Comparison of ENCODE assay signal across 1 cellular context in the genomic region with DNA sequence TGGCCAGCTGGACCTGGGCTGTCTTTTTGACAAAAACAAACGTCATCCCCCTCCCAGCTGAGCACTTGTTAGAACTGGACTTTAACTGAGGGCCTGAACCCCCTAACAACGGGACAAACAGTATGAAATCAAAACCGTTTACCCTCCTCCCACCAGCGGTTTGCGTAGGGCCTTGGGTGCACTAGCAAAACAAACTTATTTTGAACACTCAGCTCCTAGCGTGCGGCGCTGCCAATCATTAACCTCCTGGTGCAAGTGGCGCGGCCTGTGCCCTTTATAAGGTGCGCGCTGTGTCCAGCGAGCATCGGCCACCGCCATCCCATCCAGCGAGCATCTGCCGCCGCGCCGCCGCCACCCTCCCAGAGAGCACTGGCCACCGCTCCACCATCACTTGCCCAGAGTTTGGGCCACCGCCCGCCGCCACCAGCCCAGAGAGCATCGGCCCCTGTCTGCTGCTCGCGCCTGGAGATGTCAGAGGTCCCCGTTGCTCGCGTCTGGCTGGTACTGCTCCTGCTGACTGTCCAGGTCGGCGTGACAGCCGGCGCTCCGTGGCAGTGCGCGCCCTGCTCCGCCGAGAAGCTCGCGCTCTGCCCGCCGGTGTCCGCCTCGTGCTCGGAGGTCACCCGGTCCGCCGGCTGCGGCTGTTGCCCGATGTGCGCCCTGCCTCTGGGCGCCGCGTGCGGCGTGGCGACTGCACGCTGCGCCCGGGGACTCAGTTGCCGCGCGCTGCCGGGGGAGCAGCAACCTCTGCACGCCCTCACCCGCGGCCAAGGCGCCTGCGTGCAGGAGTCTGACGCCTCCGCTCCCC.
A peak's percentile ranks its signal among the peaks of the same experiment; 100 is the strongest.
TF ChIP-seq lines count a peak whose summit lies in the region.

A gene (plus strand): TSS at position 304 of the 808 bp plus-strand sequence. CDS start 165 bp downstream, at position 469.

TF ChIP-seq in HepG2, 621 proteins besides CTCF, POLR2A, EP300 and RAD21 (continued from another document and continues in another):
- TF ChIP-seq, protein P1, sequence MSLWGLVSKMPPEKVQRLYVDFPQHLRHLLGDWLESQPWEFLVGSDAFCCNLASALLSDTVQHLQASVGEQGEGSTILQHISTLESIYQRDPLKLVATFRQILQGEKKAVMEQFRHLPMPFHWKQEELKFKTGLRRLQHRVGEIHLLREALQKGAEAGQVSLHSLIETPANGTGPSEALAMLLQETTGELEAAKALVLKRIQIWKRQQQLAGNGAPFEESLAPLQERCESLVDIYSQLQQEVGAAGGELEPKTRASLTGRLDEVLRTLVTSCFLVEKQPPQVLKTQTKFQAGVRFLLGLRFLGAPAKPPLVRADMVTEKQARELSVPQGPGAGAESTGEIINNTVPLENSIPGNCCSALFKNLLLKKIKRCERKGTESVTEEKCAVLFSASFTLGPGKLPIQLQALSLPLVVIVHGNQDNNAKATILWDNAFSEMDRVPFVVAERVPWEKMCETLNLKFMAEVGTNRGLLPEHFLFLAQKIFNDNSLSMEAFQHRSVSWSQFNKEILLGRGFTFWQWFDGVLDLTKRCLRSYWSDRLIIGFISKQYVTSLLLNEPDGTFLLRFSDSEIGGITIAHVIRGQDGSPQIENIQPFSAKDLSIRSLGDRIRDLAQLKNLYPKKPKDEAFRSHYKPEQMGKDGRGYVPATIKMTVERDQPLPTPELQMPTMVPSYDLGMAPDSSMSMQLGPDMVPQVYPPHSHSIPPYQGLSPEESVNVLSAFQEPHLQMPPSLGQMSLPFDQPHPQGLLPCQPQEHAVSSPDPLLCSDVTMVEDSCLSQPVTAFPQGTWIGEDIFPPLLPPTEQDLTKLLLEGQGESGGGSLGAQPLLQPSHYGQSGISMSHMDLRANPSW (CRISPR knock-in tag; IDR thresholded peaks at IDR 0.05; ENCODE audit: borderline replicate concordance), result peak; percentile 18; the same call in 1 of the 2 replicates
- TF ChIP-seq, protein P2, sequence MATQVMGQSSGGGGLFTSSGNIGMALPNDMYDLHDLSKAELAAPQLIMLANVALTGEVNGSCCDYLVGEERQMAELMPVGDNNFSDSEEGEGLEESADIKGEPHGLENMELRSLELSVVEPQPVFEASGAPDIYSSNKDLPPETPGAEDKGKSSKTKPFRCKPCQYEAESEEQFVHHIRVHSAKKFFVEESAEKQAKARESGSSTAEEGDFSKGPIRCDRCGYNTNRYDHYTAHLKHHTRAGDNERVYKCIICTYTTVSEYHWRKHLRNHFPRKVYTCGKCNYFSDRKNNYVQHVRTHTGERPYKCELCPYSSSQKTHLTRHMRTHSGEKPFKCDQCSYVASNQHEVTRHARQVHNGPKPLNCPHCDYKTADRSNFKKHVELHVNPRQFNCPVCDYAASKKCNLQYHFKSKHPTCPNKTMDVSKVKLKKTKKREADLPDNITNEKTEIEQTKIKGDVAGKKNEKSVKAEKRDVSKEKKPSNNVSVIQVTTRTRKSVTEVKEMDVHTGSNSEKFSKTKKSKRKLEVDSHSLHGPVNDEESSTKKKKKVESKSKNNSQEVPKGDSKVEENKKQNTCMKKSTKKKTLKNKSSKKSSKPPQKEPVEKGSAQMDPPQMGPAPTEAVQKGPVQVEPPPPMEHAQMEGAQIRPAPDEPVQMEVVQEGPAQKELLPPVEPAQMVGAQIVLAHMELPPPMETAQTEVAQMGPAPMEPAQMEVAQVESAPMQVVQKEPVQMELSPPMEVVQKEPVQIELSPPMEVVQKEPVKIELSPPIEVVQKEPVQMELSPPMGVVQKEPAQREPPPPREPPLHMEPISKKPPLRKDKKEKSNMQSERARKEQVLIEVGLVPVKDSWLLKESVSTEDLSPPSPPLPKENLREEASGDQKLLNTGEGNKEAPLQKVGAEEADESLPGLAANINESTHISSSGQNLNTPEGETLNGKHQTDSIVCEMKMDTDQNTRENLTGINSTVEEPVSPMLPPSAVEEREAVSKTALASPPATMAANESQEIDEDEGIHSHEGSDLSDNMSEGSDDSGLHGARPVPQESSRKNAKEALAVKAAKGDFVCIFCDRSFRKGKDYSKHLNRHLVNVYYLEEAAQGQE (IDR thresholded peaks at IDR 0.05; ENCODE audit: borderline replicate concordance in 1 of 2, low read depth in 1 of 2, low read length in 2 of 2), result no peak; a peak in 1 of 4 replicates
- TF ChIP-seq ELF3 (CRISPR knock-in tag; IDR thresholded peaks at IDR 0.05), result peak; percentile 65
- peak; percentile 56; the same call in 1 of the 2 replicates for TF ChIP-seq TSC22D2 (CRISPR knock-in tag; IDR thresholded peaks at IDR 0.05; ENCODE audit: borderline replicate concordance)
- TF ChIP-seq ZNF230 (CRISPR knock-in tag; IDR thresholded peaks at IDR 0.05), result peak; percentile 89; the same call in 1 of the 2 replicates
- TF ChIP-seq, protein P3, sequence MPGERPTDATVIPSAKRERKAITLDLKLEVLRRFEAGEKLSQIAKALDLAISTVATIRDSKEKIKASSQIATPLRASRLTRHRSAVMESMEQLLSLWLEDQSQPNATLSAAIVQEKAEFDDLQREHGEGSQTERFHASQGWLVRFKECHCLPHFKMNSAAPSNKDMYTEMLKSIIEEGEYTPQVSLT (CRISPR knock-in tag; IDR thresholded peaks at IDR 0.05; ENCODE audit: borderline replicate concordance, low read depth), result no peak
- TF ChIP-seq CEBPG (CRISPR knock-in tag; IDR thresholded peaks at IDR 0.05), result peak; percentile 75
- TF ChIP-seq SMAD1 (CRISPR knock-in tag; IDR thresholded peaks at IDR 0.05; ENCODE audit: borderline replicate concordance, low read depth), result peak; percentile 84
- TF ChIP-seq, protein P4, sequence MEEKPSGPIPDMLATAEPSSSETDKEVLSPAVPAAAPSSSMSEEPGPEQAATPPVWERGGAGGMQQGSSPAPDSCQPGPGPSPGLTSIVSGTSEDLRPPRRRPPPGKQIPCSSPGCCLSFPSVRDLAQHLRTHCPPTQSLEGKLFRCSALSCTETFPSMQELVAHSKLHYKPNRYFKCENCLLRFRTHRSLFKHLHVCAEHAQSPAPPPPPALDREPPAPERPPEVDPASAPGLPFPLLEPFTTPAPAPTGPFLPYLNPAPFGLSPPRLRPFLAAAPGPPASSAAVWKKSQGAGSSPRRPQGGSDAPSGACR (CRISPR knock-in tag; IDR thresholded peaks at IDR 0.05), result peak; percentile 86; the same call in 1 of the 2 replicates
- TF ChIP-seq SCMH1 (CRISPR knock-in tag; IDR thresholded peaks at IDR 0.05; ENCODE audit: borderline replicate concordance), result no peak
- peak; percentile 68 for TF ChIP-seq ZNF331 (CRISPR knock-in tag; IDR thresholded peaks at IDR 0.05)
- TF ChIP-seq MIER3 (CRISPR knock-in tag; IDR thresholded peaks at IDR 0.05; ENCODE audit: borderline replicate concordance), result peak; percentile 82; the same call in 1 of the 2 replicates
- peak; percentile 93; the same call in 1 of the 2 replicates for TF ChIP-seq ZNF431 (CRISPR knock-in tag; IDR thresholded peaks at IDR 0.05; ENCODE audit: borderline replicate concordance, low read depth)
- TF ChIP-seq, protein P5, sequence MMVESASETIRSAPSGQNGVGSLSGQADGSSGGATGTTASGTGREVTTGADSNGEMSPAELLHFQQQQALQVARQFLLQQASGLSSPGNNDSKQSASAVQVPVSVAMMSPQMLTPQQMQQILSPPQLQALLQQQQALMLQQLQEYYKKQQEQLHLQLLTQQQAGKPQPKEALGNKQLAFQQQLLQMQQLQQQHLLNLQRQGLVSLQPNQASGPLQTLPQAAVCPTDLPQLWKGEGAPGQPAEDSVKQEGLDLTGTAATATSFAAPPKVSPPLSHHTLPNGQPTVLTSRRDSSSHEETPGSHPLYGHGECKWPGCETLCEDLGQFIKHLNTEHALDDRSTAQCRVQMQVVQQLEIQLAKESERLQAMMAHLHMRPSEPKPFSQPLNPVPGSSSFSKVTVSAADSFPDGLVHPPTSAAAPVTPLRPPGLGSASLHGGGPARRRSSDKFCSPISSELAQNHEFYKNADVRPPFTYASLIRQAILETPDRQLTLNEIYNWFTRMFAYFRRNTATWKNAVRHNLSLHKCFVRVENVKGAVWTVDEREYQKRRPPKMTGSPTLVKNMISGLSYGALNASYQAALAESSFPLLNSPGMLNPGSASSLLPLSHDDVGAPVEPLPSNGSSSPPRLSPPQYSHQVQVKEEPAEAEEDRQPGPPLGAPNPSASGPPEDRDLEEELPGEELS (CRISPR knock-in tag; IDR thresholded peaks at IDR 0.05), result peak; percentile 99
- peak; percentile 93; the same call in 1 of the 2 replicates for TF ChIP-seq REL (CRISPR knock-in tag; conservative IDR thresholded peaks at IDR 0.05)
- peak; percentile 98 for TF ChIP-seq HOXA5 (CRISPR knock-in tag; IDR thresholded peaks at IDR 0.05)
- peak; percentile 87 for TF ChIP-seq ZNF546 (CRISPR knock-in tag; conservative IDR thresholded peaks at IDR 0.05)
- TF ChIP-seq, protein P6, sequence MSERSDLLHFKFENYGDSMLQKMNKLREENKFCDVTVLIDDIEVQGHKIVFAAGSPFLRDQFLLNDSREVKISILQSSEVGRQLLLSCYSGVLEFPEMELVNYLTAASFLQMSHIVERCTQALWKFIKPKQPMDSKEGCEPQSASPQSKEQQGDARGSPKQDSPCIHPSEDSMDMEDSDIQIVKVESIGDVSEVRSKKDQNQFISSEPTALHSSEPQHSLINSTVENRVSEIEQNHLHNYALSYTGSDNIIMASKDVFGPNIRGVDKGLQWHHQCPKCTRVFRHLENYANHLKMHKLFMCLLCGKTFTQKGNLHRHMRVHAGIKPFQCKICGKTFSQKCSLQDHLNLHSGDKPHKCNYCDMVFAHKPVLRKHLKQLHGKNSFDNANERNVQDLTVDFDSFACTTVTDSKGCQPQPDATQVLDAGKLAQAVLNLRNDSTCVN (CRISPR knock-in tag; IDR thresholded peaks at IDR 0.05; ENCODE audit: borderline replicate concordance), result peak; percentile 32; the same call in 1 of the 2 replicates
- TF ChIP-seq, protein P7, sequence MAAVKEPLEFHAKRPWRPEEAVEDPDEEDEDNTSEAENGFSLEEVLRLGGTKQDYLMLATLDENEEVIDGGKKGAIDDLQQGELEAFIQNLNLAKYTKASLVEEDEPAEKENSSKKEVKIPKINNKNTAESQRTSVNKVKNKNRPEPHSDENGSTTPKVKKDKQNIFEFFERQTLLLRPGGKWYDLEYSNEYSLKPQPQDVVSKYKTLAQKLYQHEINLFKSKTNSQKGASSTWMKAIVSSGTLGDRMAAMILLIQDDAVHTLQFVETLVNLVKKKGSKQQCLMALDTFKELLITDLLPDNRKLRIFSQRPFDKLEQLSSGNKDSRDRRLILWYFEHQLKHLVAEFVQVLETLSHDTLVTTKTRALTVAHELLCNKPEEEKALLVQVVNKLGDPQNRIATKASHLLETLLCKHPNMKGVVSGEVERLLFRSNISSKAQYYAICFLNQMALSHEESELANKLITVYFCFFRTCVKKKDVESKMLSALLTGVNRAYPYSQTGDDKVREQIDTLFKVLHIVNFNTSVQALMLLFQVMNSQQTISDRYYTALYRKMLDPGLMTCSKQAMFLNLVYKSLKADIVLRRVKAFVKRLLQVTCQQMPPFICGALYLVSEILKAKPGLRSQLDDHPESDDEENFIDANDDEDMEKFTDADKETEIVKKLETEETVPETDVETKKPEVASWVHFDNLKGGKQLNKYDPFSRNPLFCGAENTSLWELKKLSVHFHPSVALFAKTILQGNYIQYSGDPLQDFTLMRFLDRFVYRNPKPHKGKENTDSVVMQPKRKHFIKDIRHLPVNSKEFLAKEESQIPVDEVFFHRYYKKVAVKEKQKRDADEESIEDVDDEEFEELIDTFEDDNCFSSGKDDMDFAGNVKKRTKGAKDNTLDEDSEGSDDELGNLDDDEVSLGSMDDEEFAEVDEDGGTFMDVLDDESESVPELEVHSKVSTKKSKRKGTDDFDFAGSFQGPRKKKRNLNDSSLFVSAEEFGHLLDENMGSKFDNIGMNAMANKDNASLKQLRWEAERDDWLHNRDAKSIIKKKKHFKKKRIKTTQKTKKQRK (IDR thresholded peaks at IDR 0.05; ENCODE audit: low read length), result no peak
- TF ChIP-seq ZFAT (CRISPR knock-in tag; conservative IDR thresholded peaks at IDR 0.05), result 0 out of 2 replicates have a peak, but pooled peaks have one; percentile 27
- peak; percentile 100 for TF ChIP-seq HES4 (CRISPR knock-in tag; IDR thresholded peaks at IDR 0.05; ENCODE audit: borderline replicate concordance)
- TF ChIP-seq DR1 (CRISPR knock-in tag; IDR thresholded peaks at IDR 0.05), result no peak; the same call in 1 of the 2 replicates
- TF ChIP-seq FOXP1 (IDR thresholded peaks at IDR 0.05), result no peak
- peak; percentile 89 for TF ChIP-seq FOXP1 (CRISPR knock-in tag; IDR thresholded peaks at IDR 0.05)
- TF ChIP-seq SSRP1 (CRISPR knock-in tag; IDR thresholded peaks at IDR 0.05), result peak; percentile 71; the same call in 1 of the 2 replicates
- TF ChIP-seq SAP130 (CRISPR knock-in tag; IDR thresholded peaks at IDR 0.05; ENCODE audit: low read depth), result peak; percentile 39; the same call in 1 of the 2 replicates
- peak; percentile 49; the same call in 1 of the 2 replicates for TF ChIP-seq GZF1 (CRISPR knock-in tag; IDR thresholded peaks at IDR 0.05)
- TF ChIP-seq PRMT3 (CRISPR knock-in tag; IDR thresholded peaks at IDR 0.05; ENCODE audit: borderline replicate concordance, low read depth), result peak; percentile 99
- TF ChIP-seq ZBTB3 (CRISPR knock-in tag; IDR thresholded peaks at IDR 0.05; ENCODE audit: borderline replicate concordance, low read depth), result no peak
- peak; percentile 22; the same call in 1 of the 2 replicates for TF ChIP-seq ARNTL (CRISPR knock-in tag; IDR thresholded peaks at IDR 0.05)
- TF ChIP-seq ZBTB8A (CRISPR knock-in tag; IDR thresholded peaks at IDR 0.05; ENCODE audit: borderline replicate concordance, low read depth), result peak; percentile 65; the same call in 1 of the 2 replicates
- TF ChIP-seq ATM (IDR thresholded peaks at IDR 0.05; ENCODE audit: borderline replicate concordance), result no peak
- TF ChIP-seq NCOR1 (IDR thresholded peaks at IDR 0.05; ENCODE audit: borderline replicate concordance, low read length), result no peak; the same call in 1 of the 2 replicates
- peak; percentile 75; the same call in 1 of the 2 replicates for TF ChIP-seq ZNF501 (CRISPR knock-in tag; IDR thresholded peaks at IDR 0.05)
- TF ChIP-seq ZNF234 (CRISPR knock-in tag; conservative IDR thresholded peaks at IDR 0.05), result peak; percentile 57; the same call in 1 of the 2 replicates
- peak; percentile 85 for TF ChIP-seq HDAC1 (CRISPR knock-in tag; IDR thresholded peaks at IDR 0.05)
- TF ChIP-seq ZNF780A (CRISPR knock-in tag; IDR thresholded peaks at IDR 0.05), result peak; percentile 92
- TF ChIP-seq ZNF644 (CRISPR knock-in tag; IDR thresholded peaks at IDR 0.05; ENCODE audit: low read depth), result peak; percentile 24; the same call in 1 of the 2 replicates
- TF ChIP-seq ZFP41 (CRISPR knock-in tag; IDR thresholded peaks at IDR 0.05; ENCODE audit: borderline replicate concordance), result peak; percentile 94
- TF ChIP-seq DMAP1 (CRISPR knock-in tag; IDR thresholded peaks at IDR 0.05), result no peak; the same call in 1 of the 2 replicates
- TF ChIP-seq ZNF225 (CRISPR knock-in tag; IDR thresholded peaks at IDR 0.05), result peak; percentile 92
- TF ChIP-seq, protein P8, sequence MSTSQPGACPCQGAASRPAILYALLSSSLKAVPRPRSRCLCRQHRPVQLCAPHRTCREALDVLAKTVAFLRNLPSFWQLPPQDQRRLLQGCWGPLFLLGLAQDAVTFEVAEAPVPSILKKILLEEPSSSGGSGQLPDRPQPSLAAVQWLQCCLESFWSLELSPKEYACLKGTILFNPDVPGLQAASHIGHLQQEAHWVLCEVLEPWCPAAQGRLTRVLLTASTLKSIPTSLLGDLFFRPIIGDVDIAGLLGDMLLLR (CRISPR knock-in tag; IDR thresholded peaks at IDR 0.05), result peak; percentile 23; the same call in 1 of the 2 replicates
